ENCODE assay signal across 33 cellular contexts in genomic region chr2:235180642-235181041, GRCh38.
"Had no signal": no experiment of that assay in that cellular context is flagged by ENCODE, and none has a peak within 500 bp of the region (broad histone marks: within the 10 kb centered on the region; RNA-seq: fewer than 3 reads in every experiment).

No MANE protein-coding gene starts in this region.

- DNase-seq: Karpas-422, Kasumi-1, MG63, MM.1S, MV-4-11, NCI-H1048, NCI-H1092, NCI-H1092 treated with DMSO at 0.1 percent for 48 hours, NCI-H1105, NCI-H1105 treated with DMSO at 0.1 percent for 48 hours, NCI-H1417 treated with DMSO at 0.1 percent for 48 hours, NCI-H1436, NCI-H1436 treated with DMSO at 0.1 percent for 48 hours, NCI-H146, NCI-H1694, NCI-H1694 treated with DMSO at 0.1 percent for 48 hours, NCI-H187, NCI-H187 treated with DMSO at 0.1 percent for 48 hours, NCI-H1930, NCI-H2029, NCI-H2081, NCI-H2081 treated with DMSO at 0.1 percent for 48 hours, NCI-H2107, NCI-H2171, NCI-H2171 treated with DMSO at 0.1 percent for 48 hours, NCI-H2227 treated with DMSO at 0.1 percent for 48 hours, NCI-H226, NCI-H345, NCI-H446, NCI-H446 treated with DMSO at 0.1 percent for 48 hours, NCI-H510A, NCI-H510A treated with DMSO at 0.1 percent for 48 hours, NCI-H524 had no signal

- H3K36me3 ChIP-seq: MG63 had no signal

- H3K9me3 ChIP-seq: MG63 had no signal

- H3K4me3 ChIP-seq: MG63 had no signal
